In genomic region chr1:20496241-20496661, GRCh38 we compare ENCODE assay signal across 11 cellular contexts. TPM values are rescaled to one million over a fixed set of nuclear protein-coding genes. Genes with fewer than 3 reads are reported as not detected.
DNase-seq lines count a peak whose midpoint lies in the region; ATAC-seq and TF ChIP-seq lines count a peak whose summit lies in the region.
"Had no signal": no experiment of that assay in that cellular context is flagged by ENCODE, and none has a peak within 500 bp of the region (broad histone marks: within the 10 kb centered on the region; RNA-seq: fewer than 3 reads in every experiment).

No MANE protein-coding gene starts in this region.

- H3K27me3 Mint-ChIP-seq in activated CD8-positive, alpha-beta T cell treated with anti-CD3 and anti-CD28 coated beads for 36 hours, result peaks cover 3% of the 10 kb centered on the region
- peaks cover 4% of the 10 kb centered on the region for H3K27me3 Mint-ChIP-seq in activated CD8-positive, alpha-beta T cell treated with anti-CD3 and anti-CD28 coated beads, Interleukin-2, amount 10 ng/mL, durations not matched to agents 7 days and 5 days (ENCODE audit: low read depth)

- H3K9me3 ChIP-seq in A673 (ENCODE audit: low read depth, low read length, poor library complexity, severe bottlenecking) (no peaks in the 10 kb centered on the region), suprapubic skin (no peaks in the 10 kb centered on the region)
- H3K9me3 ChIP-seq: heart right ventricle, thoracic aorta had no signal

- 53% methylated on average over 8 of the region's 8 CpGs for WGBS in suprapubic skin

- H3K4me1 Mint-ChIP-seq in activated CD8-positive, alpha-beta T cell treated with anti-CD3 and anti-CD28 coated beads for 36 hours (ENCODE audit: low read depth), result peaks cover 22% of the 10 kb centered on the region
- no peaks in the 10 kb centered on the region for H3K4me1 Mint-ChIP-seq in activated CD8-positive, alpha-beta T cell treated with anti-CD3 and anti-CD28 coated beads, Interleukin-2, amount 10 ng/mL, durations not matched to agents 7 days and 5 days (ENCODE audit: low read depth)

- H3K4me1 ChIP-seq in A673 (ENCODE audit: insufficient read depth, low read length, poor library complexity, severe bottlenecking), result peaks cover 6% of the 10 kb centered on the region
- H3K4me1 ChIP-seq in suprapubic skin, result peaks cover 32% of the 10 kb centered on the region

- TF ChIP-seq EP300 in suprapubic skin (IDR thresholded peaks at IDR 0.05), result no peak

- TF ChIP-seq POLR2A in suprapubic skin (IDR thresholded peaks at IDR 0.05), result no peak

- POLR2A ChIA-PET in activated CD8-positive, alpha-beta T cell treated with anti-CD3 and anti-CD28 coated beads for 36 hours (lab: Charles Lee), result interaction anchor here (0.6 to 1.5 kb wide), 2 partner anchors 9 to 162 kb away, joined by 3 read pairs; no protein-coding TSS in a partner anchor
- POLR2A ChIA-PET in activated CD8-positive, alpha-beta T cell treated with anti-CD3 and anti-CD28 coated beads, Interleukin-2, amount 10 ng/mL, durations not matched to agents 7 days and 5 days (lab: Charles Lee), result no interaction called here
- POLR2A ChIA-PET in RWPE1 (lab: Yijun Ruan, JAX; ENCODE audit: low non-redundant PET) (no interaction called here), A673 (lab: Charles Lee; ENCODE audit: low non-redundant PET) (no interaction called here)

- intact Hi-C loops in activated CD8-positive, alpha-beta T cell treated with anti-CD3 and anti-CD28 coated beads for 36 hours (cut with micrococcal nuclease), result no loop called here
- intact Hi-C loops in A673 (cut with micrococcal nuclease; ENCODE audit: unreplicated experiment), result no loop called here

- CTCF ChIA-PET in activated CD8-positive, alpha-beta T cell treated with anti-CD3 and anti-CD28 coated beads for 36 hours (lab: Charles Lee), result no interaction called here
- CTCF ChIA-PET in activated CD8-positive, alpha-beta T cell treated with anti-CD3 and anti-CD28 coated beads, Interleukin-2, amount 10 ng/mL, durations not matched to agents 7 days and 5 days (lab: Charles Lee), result interaction anchor here (6.8 kb wide), 1 partner anchor 283 kb away, joined by 61 read pairs; no protein-coding TSS in a partner anchor
- CTCF ChIA-PET in RWPE1 (lab: Yijun Ruan, JAX) (no interaction called here), A673 (lab: Charles Lee) (no interaction called here)

- no peaks in the 10 kb centered on the region for H3K9me3 Mint-ChIP-seq in activated CD8-positive, alpha-beta T cell treated with anti-CD3 and anti-CD28 coated beads for 36 hours
- H3K9me3 Mint-ChIP-seq in activated CD8-positive, alpha-beta T cell treated with anti-CD3 and anti-CD28 coated beads, Interleukin-2, amount 10 ng/mL, durations not matched to agents 7 days and 5 days (ENCODE audit: insufficient read depth), result no peaks in the 10 kb centered on the region

- peaks cover 7% of the 10 kb centered on the region for H3K36me3 Mint-ChIP-seq in activated CD8-positive, alpha-beta T cell treated with anti-CD3 and anti-CD28 coated beads for 36 hours (ENCODE audit: low read depth)
- peaks cover 22% of the 10 kb centered on the region for H3K36me3 Mint-ChIP-seq in activated CD8-positive, alpha-beta T cell treated with anti-CD3 and anti-CD28 coated beads, Interleukin-2, amount 10 ng/mL, durations not matched to agents 7 days and 5 days (ENCODE audit: low read depth)

- peak; percentile 59 for DNase-seq in activated CD8-positive, alpha-beta T cell treated with anti-CD3 and anti-CD28 coated beads for 36 hours
- DNase-seq in activated CD8-positive, alpha-beta T cell treated with anti-CD3 and anti-CD28 coated beads, Interleukin-2, amount 10 ng/mL, durations not matched to agents 7 days and 5 days, result no peak
- peak; percentile 86 for DNase-seq in RWPE1 (ENCODE audit: low spot score)
- DNase-seq in epithelial cell of esophagus (ENCODE audit: low read depth), result peak; percentile 99
- peak; percentile 16 for DNase-seq in stimulated activated CD4-positive, alpha-beta T cell treated with anti-CD3 and anti-CD28 coated beads, Interleukin-2, amount 100 ng/mL, for 4 hours (ENCODE audit: low read depth)
- no peak for DNase-seq in A673 (ENCODE audit: low spot score)
- no peak for DNase-seq in suprapubic skin (ENCODE audit: low spot score in 2 of 2)
- DNase-seq: activated CD8-positive, alpha-beta memory T cell treated with anti-CD3 and anti-CD28 coated beads for 24 hours; heart right ventricle had no signal

- H3K27ac Mint-ChIP-seq in activated CD8-positive, alpha-beta T cell treated with anti-CD3 and anti-CD28 coated beads for 36 hours, result peak overlapping the region; percentile 31
- no peak overlapping the region for H3K27ac Mint-ChIP-seq in activated CD8-positive, alpha-beta T cell treated with anti-CD3 and anti-CD28 coated beads, Interleukin-2, amount 10 ng/mL, durations not matched to agents 7 days and 5 days

- H3K27ac ChIP-seq in RWPE1, result peak overlapping the region; percentile 92
- H3K27ac ChIP-seq in A673 (ENCODE audit: low read depth, low read length, poor library complexity, severe bottlenecking), result no peak overlapping the region
- H3K27ac ChIP-seq in suprapubic skin, result no peak overlapping the region
- H3K27ac ChIP-seq: heart right ventricle, thoracic aorta had no signal

- H3K36me3 ChIP-seq in A673 (ENCODE audit: insufficient read depth, low read length, poor library complexity, severe bottlenecking) (peaks cover 22% of the 10 kb centered on the region), suprapubic skin (peaks cover 28% of the 10 kb centered on the region)

- H3K27me3 ChIP-seq in A673 (replicated peaks; ENCODE audit: insufficient read depth, low read depth, low read length, poor library complexity), result no peaks in the 10 kb centered on the region
- H3K27me3 ChIP-seq in suprapubic skin, result no peaks in the 10 kb centered on the region
- H3K27me3 ChIP-seq: heart right ventricle had no signal

- no peak overlapping the region for H3K4me3 ChIP-seq in epithelial cell of esophagus (ENCODE audit: low read length)
- H3K4me3 ChIP-seq in A673 (ENCODE audit: low read depth, low read length, poor library complexity, severe bottlenecking), result no peak overlapping the region
- H3K4me3 ChIP-seq in suprapubic skin, result no peak overlapping the region
- H3K4me3 ChIP-seq: heart right ventricle, thoracic aorta had no signal

- ATAC-seq in activated CD8-positive, alpha-beta T cell treated with anti-CD3 and anti-CD28 coated beads for 36 hours, result peak; percentile 71
- ATAC-seq in activated CD8-positive, alpha-beta T cell treated with anti-CD3 and anti-CD28 coated beads, Interleukin-2, amount 10 ng/mL, durations not matched to agents 7 days and 5 days, result no peak
- no peak for ATAC-seq in GM18870 (IDR thresholded peaks at IDR 0.05; ENCODE audit: unreplicated experiment)
- ATAC-seq: heart right ventricle had no signal

- no TSS peak for BruUV-seq in A673 (replicated peaks; lab: Mats Ljungman, UMichigan)

- H3K4me3 Mint-ChIP-seq in activated CD8-positive, alpha-beta T cell treated with anti-CD3 and anti-CD28 coated beads for 36 hours, result no peak overlapping the region
- no peak overlapping the region for H3K4me3 Mint-ChIP-seq in activated CD8-positive, alpha-beta T cell treated with anti-CD3 and anti-CD28 coated beads, Interleukin-2, amount 10 ng/mL, durations not matched to agents 7 days and 5 days

- no peak for TF ChIP-seq CTCF in activated CD8-positive, alpha-beta T cell treated with anti-CD3 and anti-CD28 coated beads for 36 hours (IDR thresholded peaks at IDR 0.05)
- no peak for TF ChIP-seq CTCF in RWPE1 (conservative IDR thresholded peaks at IDR 0.05; ENCODE audit: low read depth)
- TF ChIP-seq CTCF in epithelial cell of esophagus (IDR thresholded peaks at IDR 0.05; ENCODE audit: insufficient read depth, low read depth, low read length, missing control alignments), result no peak
- TF ChIP-seq CTCF in A673 (conservative IDR thresholded peaks at IDR 0.05; ENCODE audit: low read depth, low read length), result no peak
- no peak for TF ChIP-seq CTCF in suprapubic skin (IDR thresholded peaks at IDR 0.05)

RNA-seq across cellular contexts. Expression of gene CAMK2N1, which starts 10.2 kb away (rescaled TPM):
- under 1 TPM; 0.67 to 0.86 TPM for total RNA-seq in activated CD8-positive, alpha-beta T cell treated with anti-CD3 and anti-CD28 coated beads for 36 hours
- total RNA-seq in activated CD8-positive, alpha-beta T cell treated with anti-CD3 and anti-CD28 coated beads, Interleukin-2, amount 10 ng/mL, durations not matched to agents 7 days and 5 days, result under 1 TPM; 0.29 to 0.44 TPM
- total RNA-seq in A673 (2021) (0.41 and 0.50 TPM in 2 replicates), suprapubic skin (10 to 100 TPM in 2 of 4 donors, 1 to 10 TPM in 2; 7.0 to 18.1 (median 9.5) TPM)

RNA-seq across cellular contexts. Expression of gene MUL1, which starts 11.7 kb away (rescaled TPM):
- 10 to 100 TPM; 11.9 to 12.0 TPM for total RNA-seq in activated CD8-positive, alpha-beta T cell treated with anti-CD3 and anti-CD28 coated beads for 36 hours
- total RNA-seq in activated CD8-positive, alpha-beta T cell treated with anti-CD3 and anti-CD28 coated beads, Interleukin-2, amount 10 ng/mL, durations not matched to agents 7 days and 5 days, result 10 to 100 TPM; 17.2 to 18.6 TPM
- 20.1 and 21.6 TPM in 2 replicates for total RNA-seq in A673 (2021)
- 10 to 100 TPM; 27.2 to 36.5 (median 28.4) TPM for total RNA-seq in suprapubic skin

RNA-seq across cellular contexts. Expression of gene FAM43B, which starts 56.1 kb away (rescaled TPM):
- total RNA-seq in activated CD8-positive, alpha-beta T cell treated with anti-CD3 and anti-CD28 coated beads for 36 hours, result not detected
- total RNA-seq in activated CD8-positive, alpha-beta T cell treated with anti-CD3 and anti-CD28 coated beads, Interleukin-2, amount 10 ng/mL, durations not matched to agents 7 days and 5 days, result not detected
- total RNA-seq in A673 (2021) (not detected in 2 replicates), suprapubic skin (under 1 TPM in 2 of 4 donors, not detected in 2; 0.21 to 0.38 TPM)

Comparison
In these comparisons a context has a peak if more than half of its experiments do, and no peak if none do; other contexts are left out.
1. DNase-seq: peak in activated CD8-positive, alpha-beta T cell treated with anti-CD3 and anti-CD28 coated beads for 36 hours (single experiment), RWPE1 (single experiment), epithelial cell of esophagus (single experiment) and stimulated activated CD4-positive, alpha-beta T cell treated with anti-CD3 and anti-CD28 coated beads, Interleukin-2, amount 100 ng/mL, for 4 hours (single experiment); none in activated CD8-positive, alpha-beta T cell treated with anti-CD3 and anti-CD28 coated beads, Interleukin-2, amount 10 ng/mL, durations not matched to agents 7 days and 5 days (single experiment), A673 (single experiment) and suprapubic skin (0 of 2).